8 cellular contexts compared by ENCODE assay signal in the genomic region with DNA sequence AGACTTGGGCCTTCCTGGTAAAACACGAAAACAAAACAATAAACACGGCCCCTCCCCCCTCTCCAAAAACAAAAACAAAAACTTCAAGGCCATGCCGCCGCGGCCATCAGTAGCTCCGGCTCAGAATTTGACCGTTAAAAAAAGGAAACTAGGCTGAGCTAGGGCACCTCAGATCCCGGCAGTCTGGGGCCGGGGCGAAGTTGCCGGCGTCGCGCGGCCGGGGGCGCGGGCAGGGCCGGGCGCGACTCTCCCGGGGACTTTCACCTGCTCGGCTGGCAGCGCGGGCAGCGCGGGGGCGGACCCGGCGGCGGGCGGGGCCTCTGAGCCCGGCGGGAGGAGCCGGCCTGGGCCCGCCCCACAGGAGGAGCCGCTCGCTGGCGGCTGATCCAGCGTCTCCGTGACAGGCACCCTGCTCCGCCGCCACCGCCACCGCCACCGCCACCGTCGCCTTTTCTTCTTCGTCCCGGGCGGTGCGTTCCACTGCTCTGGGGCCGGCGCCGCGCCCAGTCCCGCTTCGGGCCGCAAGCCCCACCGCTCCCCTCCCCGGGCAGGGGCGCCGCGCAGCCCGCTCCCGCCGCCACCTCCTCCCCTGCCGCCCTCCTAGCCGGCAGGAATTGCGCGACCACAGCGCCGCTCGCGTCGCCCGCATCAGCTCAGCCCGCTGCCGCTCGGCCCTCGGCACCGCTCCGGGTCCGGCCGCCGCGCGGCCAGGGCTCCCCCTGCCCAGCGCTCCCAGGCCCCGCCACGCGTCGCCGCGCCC. TPM values are rescaled to one million over a fixed set of nuclear protein-coding genes. Genes with fewer than 3 reads are reported as not detected.
DNase-seq lines count a peak whose midpoint lies in the region; ATAC-seq and TF ChIP-seq lines count a peak whose summit lies in the region.

A gene (plus strand): TSS at position 358 of the 760 bp plus-strand sequence. CDS start 487 bp downstream, outside the sequence.

- DNase-seq in DMS79 treated with DMSO at 0.1 percent for 48 hours (lab: John Stamatoyannopoulos, UW) = peak; percentile 62
- DNase-seq in SJSA1 (ENCODE audit: low read depth in 1 of 2, low spot score in 2 of 2) = peak; percentile 58 to 62
- peak; percentile 18 to 77 (median 47) for DNase-seq in activated naive CD4-positive, alpha-beta T cell (lab: John Stamatoyannopoulos, UW)
- peak; percentile 92 for DNase-seq in Right ventricle myocardium inferior (ENCODE audit: missing footprints)
- peak; percentile 86 for DNase-seq in osteocyte (ENCODE audit: extremely low spot score, unreplicated experiment)

- no peaks in the 10 kb centered on the region for H3K36me3 ChIP-seq in KMS-11 (ENCODE audit: insufficient read depth)
- H3K36me3 ChIP-seq in SJSA1 = 0 out of 2 replicates have a peak, but pooled peaks cover 3% of the 10 kb centered on the region
- H3K36me3 ChIP-seq in thymus (ENCODE audit: control insufficient read depth, insufficient read depth) = no peaks in the 10 kb centered on the region

- H3K27ac Mint-ChIP-seq in osteocyte (ENCODE audit: unreplicated experiment) = no peak within 1 kb of the TSS

- peak within 1 kb of the TSS; percentile 62 for H3K4me2 ChIP-seq in KMS-11

- peaks cover 61% of the 10 kb centered on the region for H3K27me3 Mint-ChIP-seq in osteocyte (ENCODE audit: unreplicated experiment)

- peaks cover 11% of the 10 kb centered on the region for H3K9me3 ChIP-seq in SJSA1 (replicated peaks)
- no peaks in the 10 kb centered on the region for H3K9me3 ChIP-seq in thymus (ENCODE audit: control insufficient read depth)

- H3K79me2 ChIP-seq in KMS-11 (ENCODE audit: insufficient read depth, low read depth) = no peaks in the 10 kb centered on the region

- ATAC-seq in GM21825 (IDR thresholded peaks at IDR 0.05; ENCODE audit: unreplicated experiment) = peak; percentile 98
- peak; percentile 97 for ATAC-seq in Right ventricle myocardium inferior

- H3K4me1 ChIP-seq in KMS-11 (ENCODE audit: low read depth, poor library complexity, severe bottlenecking) (peaks cover 19% of the 10 kb centered on the region), SJSA1 (replicated peaks) (peaks cover 15% of the 10 kb centered on the region), thymus (ENCODE audit: control insufficient read depth, insufficient read depth, low read length) (peaks cover 3% of the 10 kb centered on the region)

- intact Hi-C loops in Right ventricle myocardium inferior (cut with DNase I) = loop anchor here (5.0 kb wide), 1 partner anchor 63 kb away; no protein-coding TSS in a partner anchor

- H3K4me3 ChIP-seq in KMS-11 (IDR thresholded peaks at IDR 0.05; ENCODE audit: insufficient read depth, low read depth, low read length) (peak within 1 kb of the TSS; percentile 92), SJSA1 (peak within 1 kb of the TSS; percentile 78), thymus (ENCODE audit: low read length) (peak within 1 kb of the TSS; percentile 68)

- H3K9me3 Mint-ChIP-seq in osteocyte (ENCODE audit: unreplicated experiment) = no peaks in the 10 kb centered on the region

- peak within 1 kb of the TSS; percentile 97 for H2AFZ ChIP-seq in KMS-11 (ENCODE audit: low read depth)

- no peaks in the 10 kb centered on the region for H3K27me3 ChIP-seq in KMS-11 (ENCODE audit: insufficient read depth, low read depth)
- H3K27me3 ChIP-seq in SJSA1 (replicated peaks) = peaks cover 62% of the 10 kb centered on the region
- H3K27me3 ChIP-seq in thymus (ENCODE audit: control insufficient read depth, insufficient read depth) = peaks cover 23% of the 10 kb centered on the region

- TF ChIP-seq CTCF in KMS-11 (conservative IDR thresholded peaks at IDR 0.05; ENCODE audit: low read depth, low read length) (no peak), osteocyte (IDR thresholded peaks at IDR 0.05) (no peak)

- under 1% methylated on average over 95 of the region's 95 CpGs for WGBS in thymus

- no peaks in the 10 kb centered on the region for H3K36me3 Mint-ChIP-seq in osteocyte (ENCODE audit: unreplicated experiment)

- no peaks in the 10 kb centered on the region for H4K20me1 ChIP-seq in KMS-11 (ENCODE audit: insufficient read depth)

- peak within 1 kb of the TSS; percentile 77 for H3K4me3 Mint-ChIP-seq in osteocyte (ENCODE audit: unreplicated experiment)

- no peak within 1 kb of the TSS for H3K27ac ChIP-seq in KMS-11
- no peak within 1 kb of the TSS for H3K27ac ChIP-seq in SJSA1
- H3K27ac ChIP-seq in thymus (ENCODE audit: low read depth) = no peak within 1 kb of the TSS

- peak within 1 kb of the TSS; percentile 61 for H3K9ac ChIP-seq in KMS-11

- H3K4me1 Mint-ChIP-seq in osteocyte (ENCODE audit: unreplicated experiment) = peaks cover 19% of the 10 kb centered on the region

RNA-seq across cellular contexts. Expression of the gene that starts here (rescaled TPM):
- 0.16 TPM in 1 of 2 replicates, not detected in the other for total RNA-seq in SJSA1 (2014; rRNA removed; shearing (Covaris generic))
- total RNA-seq in Right ventricle myocardium inferior (3.5 TPM), osteocyte (2.5 and 2.9 TPM in 2 replicates)
- 0.30 TPM for polyA plus RNA-seq in thymus

Comparison
In these comparisons a context has a peak if more than half of its experiments do, and no peak if none do; other contexts are left out.
1. Peak in DNase-seq and H3K4me3 ChIP-seq in SJSA1; RNA of the gene not detected or under 1 TPM.